In genomic region chr6:5446362-5447075, GRCh38 we compare ENCODE assay signal across 17 cellular contexts.
"Had no signal": no experiment of that assay in that cellular context is flagged by ENCODE, and none has a peak within 500 bp of the region (broad histone marks: within the 10 kb centered on the region; RNA-seq: fewer than 3 reads in every experiment).

No MANE protein-coding gene starts in this region.

- H3K27me3 Mint-ChIP-seq: activated CD4-positive, alpha-beta memory T cell treated with anti-CD3 and anti-CD28 coated beads, Interleukin-2, amount 10 ng/mL, durations not matched to agents 7 days and 5 days; activated naive CD8-positive, alpha-beta T cell treated with anti-CD3 and anti-CD28 coated beads, Interleukin-2, amount 50 U/mL, for 24 hours; central memory CD8-positive, alpha-beta T cell; memory B cell; stimulated activated naive CD8-positive, alpha-beta T cell treated with anti-CD3 and anti-CD28 coated beads, Interleukin-15, Interleukin-2, amounts not matched to agents 100 ng/mL and 50 ng/mL, for 24 hours had no signal

- H3K4me3 ChIP-seq: left lung, ovary, sigmoid colon, testis had no signal

- FAIRE-seq: keratinocyte had no signal

- H3K27ac ChIP-seq: epithelial cell of prostate, left lung, ovary, sigmoid colon, testis, VCaP had no signal

- H3K9me3 ChIP-seq: left lung, ovary, sigmoid colon, testis had no signal

- H3K4me3 Mint-ChIP-seq: activated CD4-positive, alpha-beta memory T cell treated with anti-CD3 and anti-CD28 coated beads, Interleukin-2, amount 10 ng/mL, durations not matched to agents 7 days and 5 days; activated naive CD8-positive, alpha-beta T cell treated with anti-CD3 and anti-CD28 coated beads, Interleukin-2, amount 50 U/mL, for 24 hours; central memory CD8-positive, alpha-beta T cell; memory B cell; neural crest cell; stimulated activated naive CD8-positive, alpha-beta T cell treated with anti-CD3 and anti-CD28 coated beads, Interleukin-15, Interleukin-2, amounts not matched to agents 100 ng/mL and 50 ng/mL, for 24 hours had no signal

- H3K4me1 Mint-ChIP-seq: activated CD4-positive, alpha-beta memory T cell treated with anti-CD3 and anti-CD28 coated beads, Interleukin-2, amount 10 ng/mL, durations not matched to agents 7 days and 5 days; neural crest cell had no signal

- H3K27me3 ChIP-seq: left lung, ovary, sigmoid colon, testis had no signal

- H3K36me3 ChIP-seq: left lung, ovary, sigmoid colon had no signal

- DNase-seq: activated CD4-positive, alpha-beta memory T cell treated with anti-CD3 and anti-CD28 coated beads, Interleukin-2, amount 10 ng/mL, durations not matched to agents 7 days and 5 days; activated naive CD4-positive, alpha-beta T cell treated with Interleukin-2 at 50 U/mL for 16 hours; activated naive CD8-positive, alpha-beta T cell treated with anti-CD3 and anti-CD28 coated beads, Interleukin-2, amount 50 U/mL, for 24 hours; effector memory CD4-positive, alpha-beta T cell; left lung; ovary; sigmoid colon; stimulated activated CD4-positive, alpha-beta T cell treated with anti-CD3 and anti-CD28 coated beads, Interleukin-4, amount 100 ng/mL, for 24 hours; T1000; testis had no signal

- H3K9me3 Mint-ChIP-seq: activated CD4-positive, alpha-beta memory T cell treated with anti-CD3 and anti-CD28 coated beads, Interleukin-2, amount 10 ng/mL, durations not matched to agents 7 days and 5 days; activated naive CD8-positive, alpha-beta T cell treated with anti-CD3 and anti-CD28 coated beads, Interleukin-2, amount 50 U/mL, for 24 hours; central memory CD8-positive, alpha-beta T cell; memory B cell; neural crest cell; stimulated activated naive CD8-positive, alpha-beta T cell treated with anti-CD3 and anti-CD28 coated beads, Interleukin-15, Interleukin-2, amounts not matched to agents 100 ng/mL and 50 ng/mL, for 24 hours had no signal

- ATAC-seq: activated naive CD8-positive, alpha-beta T cell treated with anti-CD3 and anti-CD28 coated beads, Interleukin-2, amount 50 U/mL, for 24 hours; left lung had no signal

- H3K4me1 ChIP-seq: testis had no signal

- H3K27ac Mint-ChIP-seq: activated CD4-positive, alpha-beta memory T cell treated with anti-CD3 and anti-CD28 coated beads, Interleukin-2, amount 10 ng/mL, durations not matched to agents 7 days and 5 days; activated naive CD8-positive, alpha-beta T cell treated with anti-CD3 and anti-CD28 coated beads, Interleukin-2, amount 50 U/mL, for 24 hours; memory B cell; stimulated activated naive CD8-positive, alpha-beta T cell treated with anti-CD3 and anti-CD28 coated beads, Interleukin-15, Interleukin-2, amounts not matched to agents 100 ng/mL and 50 ng/mL, for 24 hours had no signal
